In genomic region chr5:170491479-170491878, GRCh38 we compare ENCODE assay signal across 10 cellular contexts. TPM values are rescaled to one million over a fixed set of nuclear protein-coding genes. Genes with fewer than 3 reads are reported as not detected.
A peak's percentile ranks its signal among the peaks of the same experiment; 100 is the strongest.
DNase-seq lines count a peak whose midpoint lies in the region; ATAC-seq, FAIRE-seq and TF ChIP-seq lines count a peak whose summit lies in the region.
"Had no signal": no experiment of that assay in that cellular context is flagged by ENCODE, and none has a peak within 500 bp of the region (broad histone marks: within the 10 kb centered on the region; RNA-seq: fewer than 3 reads in every experiment).

No MANE protein-coding gene starts in this region.

- DNase-seq in GM04503 (ENCODE audit: low read depth): peak; percentile 81
- DNase-seq in SK-N-SH: no peak
- DNase-seq in fibroblast of the aortic adventitia (ENCODE audit: low read depth): peak; percentile 94
- peak; percentile 94 for DNase-seq in renal cortical epithelial cell (ENCODE audit: low read depth)
- DNase-seq in kidney: no peak
- no peak for DNase-seq in GM20000 (ENCODE audit: low spot score)
- DNase-seq in activated naive CD4-positive, alpha-beta T cell treated with Interleukin-2 at 50 U/mL for 16 hours: no peak
- DNase-seq: posterior cingulate gyrus had no signal

- H3K4me1 ChIP-seq in SK-N-SH (ENCODE audit: control insufficient read depth in 1 of 2, insufficient read depth in 2 of 2, low read depth in 1 of 2, low read length in 1 of 2) (peaks cover 0 to 11% of the 10 kb centered on the region in 2 experiments; a peak in 2 of 4 replicates), kidney (ENCODE audit: control insufficient read depth in 1 of 2, insufficient read depth in 1 of 2, low read depth in 1 of 2, low read length in 2 of 2) (no peaks in the 10 kb centered on the region)

- H3K4me3 ChIP-seq in SK-N-SH (ENCODE audit: low read depth in 2 of 2, low read length in 1 of 2) (no peak overlapping the region), fibroblast of the aortic adventitia (ENCODE audit: low read depth, low read length) (no peak overlapping the region), kidney (ENCODE audit: low read length in 2 of 2) (no peak overlapping the region)

- ATAC-seq in HG03196 (IDR thresholded peaks at IDR 0.05; ENCODE audit: unreplicated experiment): no peak

- peaks cover 5% of the 10 kb centered on the region for H3F3A ChIP-seq in SK-N-SH (replicated peaks; ENCODE audit: insufficient read depth)

- POLR2A ChIA-PET in SK-N-SH (lab: Yijun Ruan, JAX): no interaction called here

- no peak for TF ChIP-seq CTCF in SK-N-SH (IDR thresholded peaks at IDR 0.05)
- TF ChIP-seq CTCF in fibroblast of the aortic adventitia (IDR thresholded peaks at IDR 0.05; ENCODE audit: insufficient read depth, low read length): no peak
- TF ChIP-seq CTCF in kidney (IDR thresholded peaks at IDR 0.05; ENCODE audit: borderline replicate concordance, extremely low read depth, insufficient read depth): no peak
- TF ChIP-seq CTCF in GM20000 (IDR thresholded peaks at IDR 0.05; ENCODE audit: extremely low read depth, missing control alignments): no peak

- no peaks in the 10 kb centered on the region for H3K36me3 ChIP-seq in SK-N-SH (replicated peaks in 1 of 2; ENCODE audit: control insufficient read depth in 1 of 2, insufficient read depth in 2 of 2, low read length in 1 of 2)
- no peaks in the 10 kb centered on the region for H3K36me3 ChIP-seq in kidney (ENCODE audit: control insufficient read depth in 1 of 2, insufficient read depth in 2 of 2, low read length in 2 of 2)

- H3K27ac ChIP-seq in SK-N-SH (ENCODE audit: low read depth in 2 of 2, low read length in 1 of 2) (peak overlapping the region; percentile 28 to 71; a peak in 3 of 4 replicates), kidney (ENCODE audit: low read depth in 2 of 2, low read length in 2 of 2) (peak overlapping the region in 1 of 2 donors; percentile 24)

- no peak for TF ChIP-seq RAD21 in SK-N-SH (IDR thresholded peaks at IDR 0.05; ENCODE audit: low read length)

- H3K79me2 ChIP-seq in SK-N-SH (ENCODE audit: insufficient read depth): no peaks in the 10 kb centered on the region

- peak in 1 of 2 experiments; percentile 94; a peak in 2 of 4 replicates for TF ChIP-seq EP300 in SK-N-SH (IDR thresholded peaks at IDR 0.05; ENCODE audit: borderline replicate concordance in 1 of 2, low read depth in 1 of 2, low read length in 1 of 2)

- CTCF ChIA-PET in SK-N-SH (lab: Yijun Ruan, JAX): interaction anchor here (1.1 to 1.5 kb wide), 2 partner anchors 18 to 57 kb away, joined by 3 read pairs; no protein-coding TSS in a partner anchor

- H2AFZ ChIP-seq in SK-N-SH (ENCODE audit: low read depth): peak overlapping the region; percentile 11; the same call in 1 of the 2 replicates

- no peaks in the 10 kb centered on the region for H3K9me3 ChIP-seq in SK-N-SH
- H3K9me3 ChIP-seq in kidney (ENCODE audit: control insufficient read depth in 1 of 2, low read length in 2 of 2): no peaks in the 10 kb centered on the region

- FAIRE-seq in kidney (lab: Jason Lieb, UNC): no peak
- FAIRE-seq: GM12892 had no signal

- H3K9me2 ChIP-seq in SK-N-SH: no peaks in the 10 kb centered on the region

- no peaks in the 10 kb centered on the region for H4K20me1 ChIP-seq in SK-N-SH (ENCODE audit: insufficient read depth)

- no peaks in the 10 kb centered on the region for H3K27me3 ChIP-seq in SK-N-SH (ENCODE audit: insufficient read depth)

- peak overlapping the region; percentile 28; the same call in 1 of the 2 replicates for H3K4me2 ChIP-seq in SK-N-SH

- intact Hi-C loops in kidney (cut with DNase I): no loop called here

- 61% methylated on average over 5 of the region's 5 CpGs for WGBS in SK-N-SH (ENCODE audit: low lambda C conversion rate)

- H3K9ac ChIP-seq in SK-N-SH (no peak overlapping the region), kidney (ENCODE audit: low read length in 2 of 2) (no peak overlapping the region)

TF ChIP-seq in SK-N-SH, 30 proteins besides CTCF, POLR2A, EP300 and RAD21 (continues in another document):
- TF ChIP-seq NFIC (IDR thresholded peaks at IDR 0.05; ENCODE audit: borderline replicate concordance): peak; percentile 96
- TF ChIP-seq, protein P1, sequence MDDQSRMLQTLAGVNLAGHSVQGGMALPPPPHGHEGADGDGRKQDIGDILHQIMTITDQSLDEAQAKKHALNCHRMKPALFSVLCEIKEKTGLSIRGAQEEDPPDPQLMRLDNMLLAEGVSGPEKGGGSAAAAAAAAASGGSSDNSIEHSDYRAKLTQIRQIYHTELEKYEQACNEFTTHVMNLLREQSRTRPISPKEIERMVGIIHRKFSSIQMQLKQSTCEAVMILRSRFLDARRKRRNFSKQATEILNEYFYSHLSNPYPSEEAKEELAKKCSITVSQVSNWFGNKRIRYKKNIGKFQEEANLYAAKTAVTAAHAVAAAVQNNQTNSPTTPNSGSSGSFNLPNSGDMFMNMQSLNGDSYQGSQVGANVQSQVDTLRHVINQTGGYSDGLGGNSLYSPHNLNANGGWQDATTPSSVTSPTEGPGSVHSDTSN (IDR thresholded peaks at IDR 0.05): peak; percentile 74
- TF ChIP-seq TCF12 (IDR thresholded peaks at IDR 0.05): peak; percentile 90
- peak; percentile 64 for TF ChIP-seq FOSL2 (IDR thresholded peaks at IDR 0.05; ENCODE audit: borderline replicate concordance, low read depth)
- peak; percentile 49; the same call in 1 of the 2 replicates for TF ChIP-seq RXRA (IDR thresholded peaks at IDR 0.05; ENCODE audit: borderline replicate concordance, low read depth)
- no peak for TF ChIP-seq SMC3 (IDR thresholded peaks at IDR 0.05; ENCODE audit: low read depth, low read length)
- no peak for TF ChIP-seq NRF1 (IDR thresholded peaks at IDR 0.05; ENCODE audit: low read depth, low read length)
- peak; percentile 10; the same call in 1 of the 2 replicates for TF ChIP-seq MEF2A (IDR thresholded peaks at IDR 0.05; ENCODE audit: borderline replicate concordance, low read depth)
- TF ChIP-seq TEAD4 (IDR thresholded peaks at IDR 0.05; ENCODE audit: borderline replicate concordance, insufficient read depth): peak; percentile 80; the same call in 1 of the 2 replicates
- peak; percentile 62 for TF ChIP-seq REST (IDR thresholded peaks at IDR 0.05; ENCODE audit: low read depth, low read length)
- TF ChIP-seq CHD2 (IDR thresholded peaks at IDR 0.05; ENCODE audit: low read length, partially characterized antibody): no peak
- TF ChIP-seq, protein P2, sequence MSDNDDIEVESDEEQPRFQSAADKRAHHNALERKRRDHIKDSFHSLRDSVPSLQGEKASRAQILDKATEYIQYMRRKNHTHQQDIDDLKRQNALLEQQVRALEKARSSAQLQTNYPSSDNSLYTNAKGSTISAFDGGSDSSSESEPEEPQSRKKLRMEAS (IDR thresholded peaks at IDR 0.05; ENCODE audit: low read depth): peak; percentile 55; the same call in 1 of the 2 replicates
- TF ChIP-seq USF1 (IDR thresholded peaks at IDR 0.05; ENCODE audit: borderline replicate concordance, low read depth): peak; percentile 35; the same call in 1 of the 2 replicates
- TF ChIP-seq IRF3 (IDR thresholded peaks at IDR 0.05; ENCODE audit: low read depth, low read length): no peak
- TF ChIP-seq SIN3A (IDR thresholded peaks at IDR 0.05; ENCODE audit: borderline replicate concordance, low read depth, low read length): no peak
- no peak for TF ChIP-seq FOXJ3 (CRISPR knock-in tag; IDR thresholded peaks at IDR 0.05)

RNA-seq across cellular contexts. Expression of gene KCNIP1, which starts 12.3 kb away (rescaled TPM):
- polyA plus RNA-seq in SK-N-SH (2012; rRNA removed): 1.1 and 1.3 TPM in 2 replicates
- 1.3 and 1.4 TPM in 2 replicates for polyA plus RNA-seq in SK-N-SH (2012; cell fraction: cytosol; rRNA removed)
- polyA plus RNA-seq in SK-N-SH (2012; cell fraction: nucleus; rRNA removed): 0.75 TPM in 2 replicates
- total RNA-seq in fibroblast of the aortic adventitia (ENCODE audit: low replicate concordance): not detected in 2 replicates
- total RNA-seq in renal cortical epithelial cell: 12.2 and 32.4 TPM in 2 replicates
- 1.8 TPM for total RNA-seq in kidney
- polyA plus RNA-seq in kidney (ENCODE audit: insufficient read depth, low read depth, low replicate concordance): 3.1 TPM

Comparison
In these comparisons a context has a peak if more than half of its experiments do, and no peak if none do; other contexts are left out.
1. DNase-seq: peak in GM04503 (single experiment), fibroblast of the aortic adventitia (single experiment) and renal cortical epithelial cell (single experiment); none in SK-N-SH (single experiment), kidney (single experiment), GM20000 (single experiment) and activated naive CD4-positive, alpha-beta T cell treated with Interleukin-2 at 50 U/mL for 16 hours (single experiment).